Comparison of ENCODE assay signal across 17 cellular contexts in the genomic region with DNA sequence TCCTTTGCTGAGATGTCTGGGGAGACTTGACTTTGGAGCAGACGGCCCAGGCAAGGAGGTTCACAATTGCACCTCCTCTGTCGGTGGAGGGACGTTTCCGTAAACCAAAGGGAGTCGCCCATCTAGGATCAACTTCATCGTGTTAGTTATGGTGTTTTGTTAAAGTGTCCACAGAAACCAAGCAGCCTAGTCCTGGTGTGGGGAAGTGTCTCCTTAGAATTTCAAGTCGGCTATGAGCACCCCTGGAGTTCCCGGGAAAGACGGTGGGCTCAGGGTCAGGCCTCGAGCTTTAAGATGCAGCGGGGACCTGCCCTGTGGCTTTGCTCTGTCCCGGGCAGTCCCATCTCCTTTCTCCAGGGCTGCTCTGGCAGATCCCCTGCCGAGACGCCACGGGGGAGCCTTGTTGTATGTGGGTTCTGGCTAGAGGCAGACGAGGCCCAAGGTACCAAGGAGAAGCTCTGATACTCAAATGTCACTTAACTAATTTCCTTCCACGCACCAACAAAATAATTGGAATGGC.
DNase-seq lines count a peak whose midpoint lies in the region; TF ChIP-seq lines count a peak whose summit lies in the region.
"Had no signal": no experiment of that assay in that cellular context is flagged by ENCODE, and none has a peak within 500 bp of the region (broad histone marks: within the 10 kb centered on the region; RNA-seq: fewer than 3 reads in every experiment).

No MANE protein-coding gene starts in this region.

- H3K4me3 ChIP-seq in right atrium auricular region (no peak overlapping the region), spleen (no peak overlapping the region)
- H3K4me3 ChIP-seq: A549, GM23338 had no signal

- H3K27ac Mint-ChIP-seq in chondrocyte (ENCODE audit: unreplicated experiment) = no peak overlapping the region
- H3K27ac Mint-ChIP-seq in endothelial cell (ENCODE audit: unreplicated experiment) = peak overlapping the region; percentile 74
- no peak overlapping the region for H3K27ac Mint-ChIP-seq in MCF 10A (ENCODE audit: low read depth, unreplicated experiment)
- H3K27ac Mint-ChIP-seq: CD8-positive, alpha-beta T cell; GM23338 had no signal

- H3K27me3 Mint-ChIP-seq in chondrocyte (ENCODE audit: low read depth) (no peaks in the 10 kb centered on the region), endothelial cell (ENCODE audit: unreplicated experiment) (peaks cover 3% of the 10 kb centered on the region), MCF 10A (ENCODE audit: insufficient read depth, unreplicated experiment) (no peaks in the 10 kb centered on the region)

- H3K4me1 ChIP-seq in right atrium auricular region (no peaks in the 10 kb centered on the region), spleen (peaks cover 0 to 21% (median 11%) of the 10 kb centered on the region in 6 donors)
- H3K4me1 ChIP-seq: A549 had no signal

- H3K27ac ChIP-seq in right atrium auricular region = no peak overlapping the region
- H3K27ac ChIP-seq in spleen = no peak overlapping the region
- H3K27ac ChIP-seq: A549 had no signal

- no TSS peak for BruUV-seq in MCF 10A (replicated peaks; lab: Mats Ljungman, UMichigan)

- H3K9me3 Mint-ChIP-seq in chondrocyte (ENCODE audit: low read depth) (no peaks in the 10 kb centered on the region), endothelial cell (ENCODE audit: unreplicated experiment) (peaks cover 10% of the 10 kb centered on the region), MCF 10A (ENCODE audit: unreplicated experiment) (peaks cover 13% of the 10 kb centered on the region)
- H3K9me3 Mint-ChIP-seq: CD8-positive, alpha-beta T cell; GM23338 had no signal

- TF ChIP-seq CTCF in right atrium auricular region (IDR thresholded peaks at IDR 0.05) (no peak), chondrocyte (IDR thresholded peaks at IDR 0.05) (no peak), endothelial cell (IDR thresholded peaks at IDR 0.05; ENCODE audit: unreplicated experiment) (no peak), spleen (IDR thresholded peaks at IDR 0.05 in 8 of 11, conservative IDR thresholded peaks at IDR 0.05 in 3 of 11) (no peak), MCF 10A (IDR thresholded peaks at IDR 0.05; ENCODE audit: unreplicated experiment) (no peak)

- POLR2A ChIA-PET in MCF 10A (lab: Yijun Ruan, JAX) = no interaction called here

- no peaks in the 10 kb centered on the region for H3K36me3 ChIP-seq in right atrium auricular region
- no peaks in the 10 kb centered on the region for H3K36me3 ChIP-seq in spleen

- H3K4me3 Mint-ChIP-seq in chondrocyte (ENCODE audit: unreplicated experiment) = no peak overlapping the region
- H3K4me3 Mint-ChIP-seq in endothelial cell (ENCODE audit: unreplicated experiment) = no peak overlapping the region
- no peak overlapping the region for H3K4me3 Mint-ChIP-seq in MCF 10A (ENCODE audit: unreplicated experiment)
- H3K4me3 Mint-ChIP-seq: CD8-positive, alpha-beta T cell; GM23338 had no signal

- DNase-seq in right atrium auricular region (ENCODE audit: low spot score) (peak; percentile 40), cardiac septum (ENCODE audit: low spot score) (no peak), chondrocyte (ENCODE audit: low spot score) (peak; percentile 64), endothelial cell (ENCODE audit: low spot score) (no peak), spleen (peak; percentile 43), MCF 10A (ENCODE audit: unreplicated experiment) (no peak), 8988T (no peak), NCI-H526 (lab: John Stamatoyannopoulos, UW) (no peak)
- DNase-seq: AML-193, Calu3, DMS79 treated with DMSO at 0.1 percent for 48 hours, GF-D8, HCEC 1CT, IMR-90 had no signal

- intact Hi-C loops in cardiac septum (cut with DNase I) = no loop called here
- intact Hi-C loops in spleen (cut with DNase I; ENCODE audit: low total_unique reads) = no loop called here
- intact Hi-C loops in MCF 10A (cut with micrococcal nuclease) = no loop called here

- CTCF ChIA-PET in MCF 10A (lab: Yijun Ruan, JAX) = interaction anchor here (0.6 kb wide), 1 partner anchor 76 kb away, joined by 3 read pairs; no protein-coding TSS in a partner anchor

- TF ChIP-seq POLR2A in spleen (IDR thresholded peaks at IDR 0.05) = no peak

- no peaks in the 10 kb centered on the region for H3K36me3 Mint-ChIP-seq in chondrocyte (ENCODE audit: low read depth)
- peaks cover 7% of the 10 kb centered on the region for H3K36me3 Mint-ChIP-seq in endothelial cell (ENCODE audit: low read depth, unreplicated experiment)
- no peaks in the 10 kb centered on the region for H3K36me3 Mint-ChIP-seq in MCF 10A (ENCODE audit: insufficient read depth, unreplicated experiment)
- H3K36me3 Mint-ChIP-seq: CD8-positive, alpha-beta T cell had no signal

- 82 to 92% (median 91%) methylated on average over 15 to 17 of the region's 17 CpGs for WGBS in spleen, 5 donors

- H3K4me1 Mint-ChIP-seq in chondrocyte (ENCODE audit: low read depth) (peaks cover 13% of the 10 kb centered on the region), endothelial cell (ENCODE audit: unreplicated experiment) (peaks cover 21% of the 10 kb centered on the region), MCF 10A (ENCODE audit: insufficient read depth, unreplicated experiment) (peaks cover 6% of the 10 kb centered on the region)

- H3K9me3 ChIP-seq in right atrium auricular region = no peaks in the 10 kb centered on the region
- no peaks in the 10 kb centered on the region for H3K9me3 ChIP-seq in spleen
- H3K9me3 ChIP-seq: A549 had no signal

- no peaks in the 10 kb centered on the region for H3K27me3 ChIP-seq in right atrium auricular region
- H3K27me3 ChIP-seq in spleen (replicated peaks in 1 of 7) = peaks cover 0 to 60% (median 2%) of the 10 kb centered on the region in 7 donors

Comparison
In these comparisons a context has a peak if more than half of its experiments do, and no peak if none do; other contexts are left out.
1. DNase-seq: peak in right atrium auricular region (single experiment), chondrocyte (single experiment) and spleen (single experiment); none in cardiac septum (single experiment), endothelial cell (single experiment), MCF 10A (single experiment), 8988T (single experiment) and NCI-H526 (0 of 2).